2 cellular contexts compared by ENCODE assay signal in genomic region chr3:123058505-123058904, GRCh38.
TF ChIP-seq lines count a peak whose summit lies in the region.

No MANE protein-coding gene starts in this region.

TF ChIP-seq in endothelial cell of umbilical vein, 7 proteins besides CTCF, POLR2A, EP300 and RAD21:
- TF ChIP-seq EZH2 (IDR thresholded peaks at IDR 0.05; ENCODE audit: borderline replicate concordance, low read depth, low read length, severe bottlenecking) = no peak
- no peak for TF ChIP-seq JUN (IDR thresholded peaks at IDR 0.05; ENCODE audit: borderline replicate concordance, insufficient read depth, insufficient read length, low read depth)
- no peak for TF ChIP-seq MAX (IDR thresholded peaks at IDR 0.05; ENCODE audit: insufficient read depth, insufficient read length)
- TF ChIP-seq POLR2AphosphoS5 (IDR thresholded peaks at IDR 0.05; ENCODE audit: insufficient read depth, low read depth, low read length) = no peak
- no peak for TF ChIP-seq FOS (IDR thresholded peaks at IDR 0.05; ENCODE audit: borderline replicate concordance, insufficient read depth, low read length)
- no peak for TF ChIP-seq MYC (IDR thresholded peaks at IDR 0.05; ENCODE audit: low read depth, low read length)
- TF ChIP-seq GATA2 (IDR thresholded peaks at IDR 0.05; ENCODE audit: insufficient read depth, insufficient read length, low read depth, low read length) = no peak

TF ChIP-seq in HepG2, 621 proteins besides CTCF, POLR2A, EP300 and RAD21:
- no peak for TF ChIP-seq DMAP1 (CRISPR knock-in tag; IDR thresholded peaks at IDR 0.05)
- no peak for TF ChIP-seq ADNP (CRISPR knock-in tag; IDR thresholded peaks at IDR 0.05)
- no peak for TF ChIP-seq ATF4 (CRISPR knock-in tag; IDR thresholded peaks at IDR 0.05)
- TF ChIP-seq HCFC1 (IDR thresholded peaks at IDR 0.05; ENCODE audit: low read depth, low read length) = no peak
- no peak for TF ChIP-seq THAP7 (CRISPR knock-in tag; IDR thresholded peaks at IDR 0.05)
- TF ChIP-seq PHF8 (CRISPR knock-in tag; IDR thresholded peaks at IDR 0.05) = no peak
- no peak for TF ChIP-seq ZFP36 (IDR thresholded peaks at IDR 0.05; ENCODE audit: borderline replicate concordance, low read depth, low read length, partially characterized antibody)
- TF ChIP-seq ZNF549 (CRISPR knock-in tag; IDR thresholded peaks at IDR 0.05) = no peak
- TF ChIP-seq ZNF780A (CRISPR knock-in tag; IDR thresholded peaks at IDR 0.05) = no peak
- TF ChIP-seq TOE1 (CRISPR knock-in tag; IDR thresholded peaks at IDR 0.05) = no peak
- TF ChIP-seq HDAC2 (CRISPR knock-in tag; IDR thresholded peaks at IDR 0.05) = no peak
